In genomic region chr17:81519284-81520020, GRCh38 we compare ENCODE assay signal across 8 cellular contexts. TPM values are rescaled to one million over a fixed set of nuclear protein-coding genes. Genes with fewer than 3 reads are reported as not detected.
DNase-seq lines count a peak whose midpoint lies in the region; ATAC-seq and TF ChIP-seq lines count a peak whose summit lies in the region.

No MANE protein-coding gene starts in this region.

- no peaks in the 10 kb centered on the region for H3K9me3 Mint-ChIP-seq in activated CD8-positive, alpha-beta memory T cell treated with anti-CD3 and anti-CD28 coated beads, Interleukin-2, amount 10 ng/mL, durations not matched to agents 7 days and 5 days (ENCODE audit: low read depth)
- H3K9me3 Mint-ChIP-seq in neural progenitor cell: no peaks in the 10 kb centered on the region

- peaks cover 5% of the 10 kb centered on the region; the same call in 1 of the 2 replicates for H3K79me2 ChIP-seq in MM.1S (ENCODE audit: low read length)
- H3K79me2 ChIP-seq in neural progenitor cell (ENCODE audit: low read depth): peaks cover 10% of the 10 kb centered on the region

- H3K9ac ChIP-seq in MM.1S (ENCODE audit: low read length): peak overlapping the region; percentile 69
- no peak overlapping the region for H3K9ac ChIP-seq in neural progenitor cell

- peaks cover 28% of the 10 kb centered on the region for H3F3A ChIP-seq in MM.1S (ENCODE audit: insufficient read depth, low read length)
- peaks cover 44% of the 10 kb centered on the region for H3F3A ChIP-seq in neural progenitor cell (ENCODE audit: low read depth)

- H3K27me3 Mint-ChIP-seq in activated CD8-positive, alpha-beta memory T cell treated with anti-CD3 and anti-CD28 coated beads, Interleukin-2, amount 10 ng/mL, durations not matched to agents 7 days and 5 days: peaks cover 5% of the 10 kb centered on the region
- H3K27me3 Mint-ChIP-seq in neural progenitor cell (ENCODE audit: insufficient read depth, low read depth): peaks cover 15% of the 10 kb centered on the region

- TF ChIP-seq CTCF in MM.1S (IDR thresholded peaks at IDR 0.05; ENCODE audit: low read length): peak; percentile 70
- peak; percentile 28 to 58 (median 41) for TF ChIP-seq CTCF in esophagus muscularis mucosa (IDR thresholded peaks at IDR 0.05)
- peak; percentile 36 for TF ChIP-seq CTCF in neural progenitor cell (IDR thresholded peaks at IDR 0.05)

- H3K36me3 ChIP-seq in MM.1S (replicated peaks; ENCODE audit: insufficient read depth, low read length) (no peaks in the 10 kb centered on the region), esophagus muscularis mucosa (no peaks in the 10 kb centered on the region), neural progenitor cell (no peaks in the 10 kb centered on the region)

- H3K9me2 ChIP-seq in MM.1S (replicated peaks; ENCODE audit: insufficient read depth, low read length): no peaks in the 10 kb centered on the region

- peak overlapping the region; percentile 44 for H3K4me3 Mint-ChIP-seq in activated CD8-positive, alpha-beta memory T cell treated with anti-CD3 and anti-CD28 coated beads, Interleukin-2, amount 10 ng/mL, durations not matched to agents 7 days and 5 days
- H3K4me3 Mint-ChIP-seq in neural progenitor cell: peak overlapping the region; percentile 27

- CTCF ChIA-PET in activated CD8-positive, alpha-beta memory T cell treated with anti-CD3 and anti-CD28 coated beads, Interleukin-2, amount 10 ng/mL, durations not matched to agents 7 days and 5 days (lab: Charles Lee): interaction anchor here (0.7 to 3.8 kb wide), 13 partner anchors 10 to 185 kb away, joined by 3 to 23 read pairs (median 3); partner anchors contain the start of gene FAAP100

- H2AFZ ChIP-seq in MM.1S (ENCODE audit: low read length) (peak overlapping the region; percentile 77), neural progenitor cell (replicated peaks) (no peak overlapping the region)

- TF ChIP-seq EP300 in esophagus muscularis mucosa (IDR thresholded peaks at IDR 0.05): no peak

- peak overlapping the region; percentile 68 for H3K4me3 ChIP-seq in MM.1S (ENCODE audit: low read length)
- peak overlapping the region; percentile 88 to 94 (median 91) for H3K4me3 ChIP-seq in esophagus muscularis mucosa
- peak overlapping the region; percentile 43 for H3K4me3 ChIP-seq in neural progenitor cell

- H4K20me1 ChIP-seq in MM.1S (ENCODE audit: insufficient read depth, low read length) (no peaks in the 10 kb centered on the region), neural progenitor cell (ENCODE audit: low read depth) (peaks cover 53% of the 10 kb centered on the region)

- H3K27me3 ChIP-seq in MM.1S (replicated peaks; ENCODE audit: insufficient read depth, low read length) (0 out of 2 replicates have a peak, but pooled peaks cover 4% of the 10 kb centered on the region), esophagus muscularis mucosa (peaks cover 0 to 17% (median 16%) of the 10 kb centered on the region in 4 donors), neural progenitor cell (peaks cover 82% of the 10 kb centered on the region)

- WGBS in esophagus muscularis mucosa: 17% methylated on average over 12 of the region's 61 CpGs

- peak overlapping the region; percentile 97 for H3K4me2 ChIP-seq in MM.1S (ENCODE audit: low read depth, low read length)
- H3K4me2 ChIP-seq in neural progenitor cell: peak overlapping the region; percentile 79

- peak; percentile 21 for ATAC-seq in activated CD8-positive, alpha-beta memory T cell treated with anti-CD3 and anti-CD28 coated beads, Interleukin-2, amount 10 ng/mL, durations not matched to agents 7 days and 5 days
- ATAC-seq in HG03354 (IDR thresholded peaks at IDR 0.05; ENCODE audit: poor library complexity, severe bottlenecking, unreplicated experiment): no peak
- no peak for ATAC-seq in GM21360 (IDR thresholded peaks at IDR 0.05; ENCODE audit: unreplicated experiment)

- H3K36me3 Mint-ChIP-seq in activated CD8-positive, alpha-beta memory T cell treated with anti-CD3 and anti-CD28 coated beads, Interleukin-2, amount 10 ng/mL, durations not matched to agents 7 days and 5 days: peaks cover 1% of the 10 kb centered on the region
- H3K36me3 Mint-ChIP-seq in neural progenitor cell: no peaks in the 10 kb centered on the region

- intact Hi-C loops in esophagus muscularis mucosa (cut with DNase I): loop anchor here (5.0 kb wide), 1 partner anchor 33 kb away; the partner anchor contains the start of gene FAAP100

- H3K9me3 ChIP-seq in MM.1S (replicated peaks; ENCODE audit: insufficient read depth, low read length) (no peaks in the 10 kb centered on the region), esophagus muscularis mucosa (no peaks in the 10 kb centered on the region), neural progenitor cell (ENCODE audit: low read depth) (no peaks in the 10 kb centered on the region)

- TF ChIP-seq POLR2A in esophagus muscularis mucosa (IDR thresholded peaks at IDR 0.05; ENCODE audit: low read depth): no peak

- H3K4me1 Mint-ChIP-seq in activated CD8-positive, alpha-beta memory T cell treated with anti-CD3 and anti-CD28 coated beads, Interleukin-2, amount 10 ng/mL, durations not matched to agents 7 days and 5 days: peaks cover 34% of the 10 kb centered on the region
- peaks cover 44% of the 10 kb centered on the region for H3K4me1 Mint-ChIP-seq in neural progenitor cell

- H3K4me1 ChIP-seq in MM.1S (ENCODE audit: low read length): peaks cover 16% of the 10 kb centered on the region; the same call in 1 of the 2 replicates
- H3K4me1 ChIP-seq in esophagus muscularis mucosa: peaks cover 54 to 69% (median 59%) of the 10 kb centered on the region in 4 donors
- peaks cover 36% of the 10 kb centered on the region for H3K4me1 ChIP-seq in neural progenitor cell

- peak; percentile 50 for DNase-seq in DMS153 treated with DMSO at 0.1 percent for 48 hours (lab: John Stamatoyannopoulos, UW; ENCODE audit: unreplicated experiment)
- DNase-seq in MM.1S: peak; percentile 77
- DNase-seq in activated CD8-positive, alpha-beta memory T cell treated with anti-CD3 and anti-CD28 coated beads, Interleukin-2, amount 10 ng/mL, durations not matched to agents 7 days and 5 days: peak; percentile 71
- no peak for DNase-seq in esophagus muscularis mucosa (ENCODE audit: extremely low spot score)
- peak; percentile 70 for DNase-seq in neural progenitor cell (ENCODE audit: low spot score)
- DNase-seq in HuH-7 (ENCODE audit: low spot score): no peak

- H3K27ac Mint-ChIP-seq in activated CD8-positive, alpha-beta memory T cell treated with anti-CD3 and anti-CD28 coated beads, Interleukin-2, amount 10 ng/mL, durations not matched to agents 7 days and 5 days: no peak overlapping the region
- no peak overlapping the region for H3K27ac Mint-ChIP-seq in neural progenitor cell

- no peak overlapping the region; the same call in 1 of the 2 replicates for H3K27ac ChIP-seq in MM.1S (ENCODE audit: low read length)
- peak overlapping the region; percentile 100 for H3K27ac ChIP-seq in esophagus muscularis mucosa (replicated peaks in 1 of 4)
- no peak overlapping the region for H3K27ac ChIP-seq in neural progenitor cell

RNA-seq across cellular contexts. Expression of gene ACTG1, which starts 6.9 kb away (rescaled TPM):
- total RNA-seq in activated CD8-positive, alpha-beta memory T cell treated with anti-CD3 and anti-CD28 coated beads, Interleukin-2, amount 10 ng/mL, durations not matched to agents 7 days and 5 days: 1,000 to 10,000 TPM; 3,566 to 4,759 TPM
- total RNA-seq in esophagus muscularis mucosa (1,000 to 10,000 TPM in 3 of 4 donors, 100 to 1,000 TPM in 1; 972 to 1,850 (median 1,126) TPM), neural progenitor cell (ENCODE audit: low replicate concordance) (1,228 and 2,405 TPM in 2 replicates)

RNA-seq across cellular contexts. Expression of gene FSCN2, which starts 8.7 kb away (rescaled TPM):
- total RNA-seq in activated CD8-positive, alpha-beta memory T cell treated with anti-CD3 and anti-CD28 coated beads, Interleukin-2, amount 10 ng/mL, durations not matched to agents 7 days and 5 days: under 1 TPM; 0.41 to 0.56 TPM
- total RNA-seq in esophagus muscularis mucosa (1 to 10 TPM; 1.2 to 2.4 (median 1.7) TPM), neural progenitor cell (ENCODE audit: low replicate concordance) (0.28 TPM in 1 of 2 replicates, not detected in the other)

RNA-seq across cellular contexts. Expression of gene FAAP100, which starts 32.7 kb away (rescaled TPM):
- total RNA-seq in activated CD8-positive, alpha-beta memory T cell treated with anti-CD3 and anti-CD28 coated beads, Interleukin-2, amount 10 ng/mL, durations not matched to agents 7 days and 5 days: 10 to 100 TPM; 39.8 to 44.5 TPM
- total RNA-seq in esophagus muscularis mucosa (10 to 100 TPM; 13.7 to 33.3 (median 18.6) TPM), neural progenitor cell (ENCODE audit: low replicate concordance) (9.7 and 36.5 TPM in 2 replicates)

Comparison
In these comparisons a context has a peak if more than half of its experiments do, and no peak if none do; other contexts are left out.
1. DNase-seq: peak in DMS153 treated with DMSO at 0.1 percent for 48 hours (single experiment), MM.1S (single experiment), activated CD8-positive, alpha-beta memory T cell treated with anti-CD3 and anti-CD28 coated beads, Interleukin-2, amount 10 ng/mL, durations not matched to agents 7 days and 5 days (single experiment) and neural progenitor cell (single experiment); none in esophagus muscularis mucosa (single experiment) and HuH-7 (single experiment).
2. H3K27ac ChIP-seq: peak in esophagus muscularis mucosa (4 of 4); none in MM.1S (single experiment) and neural progenitor cell (single experiment).
3. Peak in every context shown above with its lines, with median percentiles within 50 percentile points of each other: H3K4me3 ChIP-seq and CTCF ChIP-seq.